In genomic region chr2:38602732-38603401, GRCh38 we compare ENCODE assay signal across 1 cellular context.
TF ChIP-seq lines count a peak whose summit lies in the region.

TSS of gene HNRNPLL (minus strand) at chr2:38602928. CDS start at chr2:38602626, 302 bp downstream.

TF ChIP-seq in GM12878, 131 proteins besides CTCF, POLR2A, EP300 and RAD21 (continued from another document):
- TF ChIP-seq, protein P1, sequence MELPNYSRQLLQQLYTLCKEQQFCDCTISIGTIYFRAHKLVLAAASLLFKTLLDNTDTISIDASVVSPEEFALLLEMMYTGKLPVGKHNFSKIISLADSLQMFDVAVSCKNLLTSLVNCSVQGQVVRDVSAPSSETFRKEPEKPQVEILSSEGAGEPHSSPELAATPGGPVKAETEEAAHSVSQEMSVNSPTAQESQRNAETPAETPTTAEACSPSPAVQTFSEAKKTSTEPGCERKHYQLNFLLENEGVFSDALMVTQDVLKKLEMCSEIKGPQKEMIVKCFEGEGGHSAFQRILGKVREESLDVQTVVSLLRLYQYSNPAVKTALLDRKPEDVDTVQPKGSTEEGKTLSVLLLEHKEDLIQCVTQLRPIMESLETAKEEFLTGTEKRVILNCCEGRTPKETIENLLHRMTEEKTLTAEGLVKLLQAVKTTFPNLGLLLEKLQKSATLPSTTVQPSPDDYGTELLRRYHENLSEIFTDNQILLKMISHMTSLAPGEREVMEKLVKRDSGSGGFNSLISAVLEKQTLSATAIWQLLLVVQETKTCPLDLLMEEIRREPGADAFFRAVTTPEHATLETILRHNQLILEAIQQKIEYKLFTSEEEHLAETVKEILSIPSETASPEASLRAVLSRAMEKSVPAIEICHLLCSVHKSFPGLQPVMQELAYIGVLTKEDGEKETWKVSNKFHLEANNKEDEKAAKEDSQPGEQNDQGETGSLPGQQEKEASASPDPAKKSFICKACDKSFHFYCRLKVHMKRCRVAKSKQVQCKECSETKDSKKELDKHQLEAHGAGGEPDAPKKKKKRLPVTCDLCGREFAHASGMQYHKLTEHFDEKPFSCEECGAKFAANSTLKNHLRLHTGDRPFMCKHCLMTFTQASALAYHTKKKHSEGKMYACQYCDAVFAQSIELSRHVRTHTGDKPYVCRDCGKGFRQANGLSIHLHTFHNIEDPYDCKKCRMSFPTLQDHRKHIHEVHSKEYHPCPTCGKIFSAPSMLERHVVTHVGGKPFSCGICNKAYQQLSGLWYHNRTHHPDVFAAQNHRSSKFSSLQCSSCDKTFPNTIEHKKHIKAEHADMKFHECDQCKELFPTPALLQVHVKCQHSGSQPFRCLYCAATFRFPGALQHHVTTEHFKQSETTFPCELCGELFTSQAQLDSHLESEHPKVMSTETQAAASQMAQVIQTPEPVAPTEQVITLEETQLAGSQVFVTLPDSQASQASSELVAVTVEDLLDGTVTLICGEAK (IDR thresholded peaks at IDR 0.05; ENCODE audit: borderline replicate concordance) = no peak
- TF ChIP-seq GABPA (IDR thresholded peaks at IDR 0.05; ENCODE audit: low read depth) (0 out of 2 replicates have a peak, but pooled peaks have one; percentile 47), CHD4 (IDR thresholded peaks at IDR 0.05) (no peak), CREB1 (IDR thresholded peaks at IDR 0.05; ENCODE audit: low read depth) (peak; percentile 64)
